In genomic region chr2:241000831-241001321, GRCh38 we compare ENCODE assay signal across 13 cellular contexts. TPM values are rescaled to one million over a fixed set of nuclear protein-coding genes. Genes with fewer than 3 reads are reported as not detected.
A peak's percentile ranks its signal among the peaks of the same experiment; 100 is the strongest.
DNase-seq lines count a peak whose midpoint lies in the region; ATAC-seq and TF ChIP-seq lines count a peak whose summit lies in the region.
"Had no signal": no experiment of that assay in that cellular context is flagged by ENCODE, and none has a peak within 500 bp of the region (broad histone marks: within the 10 kb centered on the region; RNA-seq: fewer than 3 reads in every experiment).

No MANE protein-coding gene starts in this region.

- DNase-seq in Right ventricle myocardium superior (peak; percentile 42), left ventricle myocardium superior (no peak), adipocyte (ENCODE audit: low read depth) (no peak), upper lobe of right lung (peak; percentile 75)
- DNase-seq in activated CD8-positive, alpha-beta T cell treated with anti-CD3 and anti-CD28 coated beads for 36 hours = no peak

- CTCF ChIA-PET in activated CD8-positive, alpha-beta T cell treated with anti-CD3 and anti-CD28 coated beads for 36 hours (lab: Charles Lee) = interaction anchor here (1.1 kb wide), 1 partner anchor 13 kb away, joined by 3 read pairs; no protein-coding TSS in a partner anchor

- peak overlapping the region in 1 of 3 experiments; percentile 49 for H3K27ac Mint-ChIP-seq in nephron
- no peak overlapping the region for H3K27ac Mint-ChIP-seq in activated CD8-positive, alpha-beta T cell treated with anti-CD3 and anti-CD28 coated beads for 36 hours
- H3K27ac Mint-ChIP-seq: CD14-positive monocyte; T-helper 1 cell treated with Interleukin-12 subunit alpha and Interleukin-12 subunit beta and Interleukin-4 antibody, amounts not matched to agents 30 μg/mL and 1 μg/mL, for 36 hours had no signal

- H3K4me3 Mint-ChIP-seq in nephron = peak overlapping the region; percentile 76 to 81 (median 77)
- H3K4me3 Mint-ChIP-seq in activated CD8-positive, alpha-beta T cell treated with anti-CD3 and anti-CD28 coated beads for 36 hours = no peak overlapping the region

- peaks cover 26% of the 10 kb centered on the region for H3K9me3 ChIP-seq in adipocyte (ENCODE audit: control insufficient read depth, low read length)
- peaks cover 19% of the 10 kb centered on the region for H3K9me3 ChIP-seq in upper lobe of right lung

- intact Hi-C loops in Right ventricle myocardium superior (cut with DNase I) = no loop called here
- intact Hi-C loops in left ventricle myocardium superior (cut with micrococcal nuclease) = no loop called here
- intact Hi-C loops in upper lobe of right lung (cut with DNase I) = no loop called here
- intact Hi-C loops in activated CD8-positive, alpha-beta T cell treated with anti-CD3 and anti-CD28 coated beads for 36 hours (cut with micrococcal nuclease) = no loop called here

- TF ChIP-seq CTCF in nephron (IDR thresholded peaks at IDR 0.05; ENCODE audit: unreplicated experiment in 3 of 3) (no peak), upper lobe of right lung (IDR thresholded peaks at IDR 0.05) (no peak)
- TF ChIP-seq CTCF in activated CD8-positive, alpha-beta T cell treated with anti-CD3 and anti-CD28 coated beads for 36 hours (IDR thresholded peaks at IDR 0.05) = no peak

- H3K27ac ChIP-seq in upper lobe of right lung = peak overlapping the region; percentile 80
- H3K27ac ChIP-seq: adrenal gland, KMS-11 had no signal

- peak overlapping the region; percentile 87 for H3K4me3 ChIP-seq in adipocyte (ENCODE audit: low read length)
- peak overlapping the region; percentile 63 for H3K4me3 ChIP-seq in upper lobe of right lung
- H3K4me3 ChIP-seq: adrenal gland had no signal

- H3K36me3 Mint-ChIP-seq in nephron (ENCODE audit: low read depth) = peaks cover 40% of the 10 kb centered on the region
- H3K36me3 Mint-ChIP-seq in activated CD8-positive, alpha-beta T cell treated with anti-CD3 and anti-CD28 coated beads for 36 hours (ENCODE audit: low read depth) = peaks cover 12% of the 10 kb centered on the region

- H3K9ac ChIP-seq in adipocyte (ENCODE audit: low read length) = peak overlapping the region; percentile 88
- H3K9ac ChIP-seq: KMS-11 had no signal

- POLR2A ChIA-PET in activated CD8-positive, alpha-beta T cell treated with anti-CD3 and anti-CD28 coated beads for 36 hours (lab: Charles Lee) = interaction anchor here (0.6 to 4.2 kb wide), 2 partner anchors 8 to 30 kb away, joined by 3 to 12 read pairs; no protein-coding TSS in a partner anchor

- H3K27me3 ChIP-seq in adipocyte (replicated peaks; ENCODE audit: control insufficient read depth, insufficient read depth, low read length) = no peaks in the 10 kb centered on the region
- H3K27me3 ChIP-seq in upper lobe of right lung = no peaks in the 10 kb centered on the region
- H3K27me3 ChIP-seq: adrenal gland had no signal

- H3K27me3 Mint-ChIP-seq in nephron (ENCODE audit: low read depth) = peaks cover 36% of the 10 kb centered on the region
- H3K27me3 Mint-ChIP-seq in activated CD8-positive, alpha-beta T cell treated with anti-CD3 and anti-CD28 coated beads for 36 hours = peaks cover 15% of the 10 kb centered on the region

- peaks cover 48% of the 10 kb centered on the region for H3K36me3 ChIP-seq in adipocyte (ENCODE audit: control insufficient read depth, insufficient read depth, low read length, severe bottlenecking)
- no peaks in the 10 kb centered on the region for H3K36me3 ChIP-seq in upper lobe of right lung
- H3K36me3 ChIP-seq: adrenal gland had no signal

- H3K4me1 ChIP-seq in adipocyte (ENCODE audit: control insufficient read depth, insufficient read depth, low read length) = peaks cover 36% of the 10 kb centered on the region
- H3K4me1 ChIP-seq in upper lobe of right lung = peaks cover 46% of the 10 kb centered on the region

- peaks cover 16% of the 10 kb centered on the region for H3K9me3 Mint-ChIP-seq in nephron
- peaks cover 14% of the 10 kb centered on the region for H3K9me3 Mint-ChIP-seq in activated CD8-positive, alpha-beta T cell treated with anti-CD3 and anti-CD28 coated beads for 36 hours

- H3K4me1 Mint-ChIP-seq in nephron = peaks cover 21% of the 10 kb centered on the region
- H3K4me1 Mint-ChIP-seq in activated CD8-positive, alpha-beta T cell treated with anti-CD3 and anti-CD28 coated beads for 36 hours (ENCODE audit: low read depth) = peaks cover 6% of the 10 kb centered on the region

- no peak for ATAC-seq in Right ventricle myocardium superior (ENCODE audit: poor library complexity)
- ATAC-seq in left ventricle myocardium superior = no peak
- peak; percentile 54 for ATAC-seq in upper lobe of right lung
- no peak for ATAC-seq in activated CD8-positive, alpha-beta T cell treated with anti-CD3 and anti-CD28 coated beads for 36 hours
- no peak for ATAC-seq in GM18519 (IDR thresholded peaks at IDR 0.05; ENCODE audit: low FRiP score, unreplicated experiment)
- ATAC-seq in GM21447 (IDR thresholded peaks at IDR 0.05; ENCODE audit: unreplicated experiment) = no peak
- ATAC-seq: Panc1 had no signal

RNA-seq across cellular contexts. Expression of gene SNED1, which starts 2.5 kb away (rescaled TPM):
- total RNA-seq in Right ventricle myocardium superior = 8.0 TPM
- 7.4 TPM for total RNA-seq in left ventricle myocardium superior
- total RNA-seq in upper lobe of right lung = 38.4 TPM
- total RNA-seq in activated CD8-positive, alpha-beta T cell treated with anti-CD3 and anti-CD28 coated beads for 36 hours = 1 to 10 TPM; 1.4 to 1.8 TPM

Comparison
In these comparisons a context has a peak if more than half of its experiments do, and no peak if none do; other contexts are left out.
1. DNase-seq: peak in Right ventricle myocardium superior (single experiment) and upper lobe of right lung (single experiment); none in left ventricle myocardium superior (single experiment), adipocyte (single experiment) and activated CD8-positive, alpha-beta T cell treated with anti-CD3 and anti-CD28 coated beads for 36 hours (single experiment).